16 cellular contexts compared by ENCODE assay signal in genomic region chr10:29255117-29255516, GRCh38. TPM values are rescaled to one million over a fixed set of nuclear protein-coding genes. Genes with fewer than 3 reads are reported as not detected.
A peak's percentile ranks its signal among the peaks of the same experiment; 100 is the strongest.
DNase-seq lines count a peak whose midpoint lies in the region; ATAC-seq and TF ChIP-seq lines count a peak whose summit lies in the region.
"Had no signal": no experiment of that assay in that cellular context is flagged by ENCODE, and none has a peak within 500 bp of the region (broad histone marks: within the 10 kb centered on the region; RNA-seq: fewer than 3 reads in every experiment).

No MANE protein-coding gene starts in this region.

- H3K4me3 ChIP-seq in BLaER1 (no peak overlapping the region), Panc1 (ENCODE audit: low read depth in 2 of 2, low read length in 2 of 2) (no peak overlapping the region), smooth muscle cell (no peak overlapping the region)
- H3K4me3 ChIP-seq: A549, SJSA1 had no signal

- H4K20me1 ChIP-seq in BLaER1 = no peaks in the 10 kb centered on the region
- no peaks in the 10 kb centered on the region for H4K20me1 ChIP-seq in smooth muscle cell (ENCODE audit: low read depth)

- no TSS peak for BruUV-seq in Panc1 (replicated peaks; lab: Mats Ljungman, UMichigan)

- H3K4me1 Mint-ChIP-seq in glutamatergic neuron (ENCODE audit: low read depth, unreplicated experiment) = peaks cover 25% of the 10 kb centered on the region

- ATAC-seq in Panc1 = no peak
- ATAC-seq: HCT116 had no signal

- H3K9me3 ChIP-seq in BLaER1 (peaks cover 4% of the 10 kb centered on the region), Panc1 (ENCODE audit: control insufficient read depth, insufficient read depth, low read depth, low read length) (no peaks in the 10 kb centered on the region), smooth muscle cell (replicated peaks; ENCODE audit: low read depth) (no peaks in the 10 kb centered on the region)
- H3K9me3 ChIP-seq: A549, SJSA1 had no signal

- DNase-seq in Panc1 (ENCODE audit: low read depth, low spot score) (no peak), glutamatergic neuron (no peak), smooth muscle cell (lab: John Stamatoyannopoulos, UW; ENCODE audit: unreplicated experiment) (no peak), DMS53 (lab: John Stamatoyannopoulos, UW) (no peak), activated T-cell treated with anti-CD3 and anti-CD28 coated beads for 4 hours (no peak), inferior parietal cortex (ENCODE audit: extremely low spot score) (no peak)
- DNase-seq: COR-L47, NCI-H1436 treated with DMSO at 0.1 percent for 48 hours, NCI-H2029 treated with DMSO at 0.1 percent for 48 hours, NCI-H2171 treated with DMSO at 0.1 percent for 48 hours, NCI-H446 treated with DMSO at 0.1 percent for 48 hours, NCI-H748 treated with DMSO at 0.1 percent for 48 hours had no signal

- H3K27me3 ChIP-seq in BLaER1 (no peaks in the 10 kb centered on the region), Panc1 (ENCODE audit: control insufficient read depth, insufficient read depth, low read length) (no peaks in the 10 kb centered on the region), smooth muscle cell (ENCODE audit: low read depth) (no peaks in the 10 kb centered on the region)
- H3K27me3 ChIP-seq: SJSA1 had no signal

- H3K4me3 Mint-ChIP-seq in glutamatergic neuron (ENCODE audit: unreplicated experiment) = no peak overlapping the region

- in situ Hi-C loops in Panc1 (cut with HindIII; ENCODE audit: low pct_unique_long_range_greater_than_20kb, low sequenced_read_pairs) = no loop called here

- no peaks in the 10 kb centered on the region for H3K36me3 ChIP-seq in BLaER1
- H3K36me3 ChIP-seq in Panc1 (ENCODE audit: control insufficient read depth, insufficient read depth, low read length) = no peaks in the 10 kb centered on the region
- H3K36me3 ChIP-seq in smooth muscle cell (ENCODE audit: low read depth) = no peaks in the 10 kb centered on the region
- H3K36me3 ChIP-seq: SJSA1 had no signal

- no peak overlapping the region for H2AFZ ChIP-seq in smooth muscle cell (ENCODE audit: low read depth)

- H3F3A ChIP-seq in smooth muscle cell (ENCODE audit: low read depth) = peaks cover 46% of the 10 kb centered on the region

- H3K4me2 ChIP-seq in BLaER1 = peak overlapping the region; percentile 83
- H3K4me2 ChIP-seq in smooth muscle cell = peak overlapping the region; percentile 73

- no peaks in the 10 kb centered on the region for H3K79me2 ChIP-seq in smooth muscle cell (ENCODE audit: low read depth)

- no peak overlapping the region for H3K27ac ChIP-seq in BLaER1
- H3K27ac ChIP-seq in Panc1 (ENCODE audit: low read length) = peak overlapping the region; percentile 52; the same call in 1 of the 2 replicates
- peak overlapping the region; percentile 99 for H3K27ac ChIP-seq in smooth muscle cell (ENCODE audit: low read depth)
- H3K27ac ChIP-seq: SJSA1 had no signal

- intact Hi-C loops in Panc1 (cut with micrococcal nuclease; ENCODE audit: unreplicated experiment) = no loop called here

- H3K4me1 ChIP-seq in BLaER1 (peaks cover 33% of the 10 kb centered on the region), Panc1 (ENCODE audit: control insufficient read depth, insufficient read depth, low read length) (peaks cover 17% of the 10 kb centered on the region), smooth muscle cell (ENCODE audit: low read depth) (peaks cover 50% of the 10 kb centered on the region)

- TF ChIP-seq CTCF in Panc1 (IDR thresholded peaks at IDR 0.05) (no peak), glutamatergic neuron (IDR thresholded peaks at IDR 0.05; ENCODE audit: partially characterized antibody, unreplicated experiment) (no peak), smooth muscle cell (IDR thresholded peaks at IDR 0.05; ENCODE audit: borderline replicate concordance, insufficient read depth, poor library complexity, severe bottlenecking) (no peak)

- no peak overlapping the region for H3K9ac ChIP-seq in BLaER1
- H3K9ac ChIP-seq in smooth muscle cell (ENCODE audit: low read depth) = peak overlapping the region; percentile 83

- H3K9me3 Mint-ChIP-seq in glutamatergic neuron (ENCODE audit: unreplicated experiment) = peaks cover 16% of the 10 kb centered on the region

- H3K27me3 Mint-ChIP-seq in glutamatergic neuron (ENCODE audit: unreplicated experiment) = peaks cover 13% of the 10 kb centered on the region

- no peaks in the 10 kb centered on the region for H3K36me3 Mint-ChIP-seq in glutamatergic neuron (ENCODE audit: unreplicated experiment)

- CTCF ChIA-PET in Panc1 (lab: Charles Lee) = no interaction called here

- POLR2A ChIA-PET in Panc1 (lab: Charles Lee) = no interaction called here

- 39% methylated on average over 2 of the region's 2 CpGs for WGBS in smooth muscle cell (ENCODE audit: low lambda C conversion rate)

- H3K27ac Mint-ChIP-seq in glutamatergic neuron (ENCODE audit: unreplicated experiment) = peak overlapping the region; percentile 83

RNA-seq across cellular contexts. Expression of gene LYZL1, which starts 33.8 kb away (rescaled TPM):
- not detected for total RNA-seq in Panc1 (2021; ENCODE audit: unreplicated experiment)
- not detected for polyA plus RNA-seq in Panc1 (2012; ENCODE audit: insufficient read length)
- not detected for total RNA-seq in glutamatergic neuron (ENCODE audit: unreplicated experiment)
- total RNA-seq in smooth muscle cell = not detected in 2 replicates
- polyA plus RNA-seq in smooth muscle cell = not detected in 2 replicates
- total RNA-seq: SJSA1 had no signal
- polyA plus RNA-seq: A549 had no signal
